In genomic region chr19:54521860-54522513, GRCh38 we compare ENCODE assay signal across 29 cellular contexts. TPM values are rescaled to one million over a fixed set of nuclear protein-coding genes. Genes with fewer than 3 reads are reported as not detected.
DNase-seq lines count a peak whose midpoint lies in the region; ATAC-seq, FAIRE-seq and TF ChIP-seq lines count a peak whose summit lies in the region.
"Had no signal": no experiment of that assay in that cellular context is flagged by ENCODE, and none has a peak within 500 bp of the region (broad histone marks: within the 10 kb centered on the region; RNA-seq: fewer than 3 reads in every experiment).

No MANE protein-coding gene starts in this region.

- 58 to 69% methylated on average over 6 of the region's 6 CpGs for WGBS in pancreas, 2 donors

- H3K4me1 ChIP-seq in pancreas = no peaks in the 10 kb centered on the region
- H3K4me1 ChIP-seq: adrenal gland, colonic mucosa, esophagus squamous epithelium, gastrocnemius medialis, neural progenitor cell, prostate gland, vagina had no signal

- intact Hi-C loops in activated naive CD4-positive, alpha-beta T cell treated with anti-CD3 and anti-CD28 coated beads for 36 hours (cut with micrococcal nuclease) = loop anchor here (5.0 kb wide), 2 partner anchors 40 to 145 kb away; no protein-coding TSS in a partner anchor
- intact Hi-C loops in pancreas (cut with DNase I) = no loop called here

- CTCF ChIA-PET in activated naive CD4-positive, alpha-beta T cell treated with anti-CD3 and anti-CD28 coated beads for 36 hours (lab: Charles Lee) = no interaction called here

- POLR2A ChIA-PET in activated naive CD8-positive, alpha-beta T cell treated with anti-CD3 and anti-CD28 coated beads, Interleukin-2, amount 10 ng/mL, durations not matched to agents 7 days and 5 days (lab: Charles Lee) = no interaction called here

- H3K27ac ChIP-seq in pancreas = no peak overlapping the region
- H3K27ac ChIP-seq: adrenal gland, brain microvascular endothelial cell, colonic mucosa, esophagus squamous epithelium, gastrocnemius medialis, neural progenitor cell, PC-9, prostate gland, vagina had no signal

- H3K27me3 Mint-ChIP-seq in activated naive CD4-positive, alpha-beta T cell treated with anti-CD3 and anti-CD28 coated beads for 36 hours (ENCODE audit: low read depth) = peaks cover 2% of the 10 kb centered on the region
- peaks cover 5% of the 10 kb centered on the region for H3K27me3 Mint-ChIP-seq in activated naive CD8-positive, alpha-beta T cell treated with anti-CD3 and anti-CD28 coated beads, Interleukin-2, amount 10 ng/mL, durations not matched to agents 7 days and 5 days
- peaks cover 39 to 44% of the 10 kb centered on the region in 2 donors for H3K27me3 Mint-ChIP-seq in stimulated activated naive B cell treated with anti-CD40 and anti-IgM and Interleukin-4, amounts not matched to agents 10 μg/mL and 1 μg/mL and 100 μg/mL, for 72 hours

- no peaks in the 10 kb centered on the region for H3K27me3 ChIP-seq in pancreas
- H3K27me3 ChIP-seq: brain microvascular endothelial cell, colonic mucosa, gastrocnemius medialis, neural progenitor cell, vagina had no signal

- H3K4me3 Mint-ChIP-seq in activated naive CD4-positive, alpha-beta T cell treated with anti-CD3 and anti-CD28 coated beads for 36 hours = peak overlapping the region; percentile 48
- H3K4me3 Mint-ChIP-seq in activated naive CD8-positive, alpha-beta T cell treated with anti-CD3 and anti-CD28 coated beads, Interleukin-2, amount 10 ng/mL, durations not matched to agents 7 days and 5 days = peak overlapping the region; percentile 73
- H3K4me3 Mint-ChIP-seq in stimulated activated naive B cell treated with anti-CD40 and anti-IgM and Interleukin-4, amounts not matched to agents 10 μg/mL and 1 μg/mL and 100 μg/mL, for 72 hours = peak overlapping the region; percentile 21 to 66
- H3K4me3 Mint-ChIP-seq: neural progenitor cell had no signal

- ATAC-seq in HG03354 (IDR thresholded peaks at IDR 0.05; ENCODE audit: poor library complexity, severe bottlenecking, unreplicated experiment) (peak; percentile 36), pancreas (no peak), GM21576 (IDR thresholded peaks at IDR 0.05; ENCODE audit: unreplicated experiment) (no peak)
- ATAC-seq in activated naive CD8-positive, alpha-beta T cell treated with anti-CD3 and anti-CD28 coated beads, Interleukin-2, amount 10 ng/mL, durations not matched to agents 7 days and 5 days (ENCODE audit: low read depth) = no peak
- peak; percentile 1 to 6 for ATAC-seq in stimulated activated naive B cell treated with anti-CD40 and anti-IgM and Interleukin-4, amounts not matched to agents 10 μg/mL and 1 μg/mL and 100 μg/mL, for 72 hours (replicated peaks)
- ATAC-seq: effector memory CD8-positive, alpha-beta T cell; gastrocnemius medialis; HepG2 had no signal

- H3K27ac Mint-ChIP-seq in activated naive CD4-positive, alpha-beta T cell treated with anti-CD3 and anti-CD28 coated beads for 36 hours = peak overlapping the region; percentile 88
- peak overlapping the region; percentile 76 for H3K27ac Mint-ChIP-seq in activated naive CD8-positive, alpha-beta T cell treated with anti-CD3 and anti-CD28 coated beads, Interleukin-2, amount 10 ng/mL, durations not matched to agents 7 days and 5 days
- no peak overlapping the region for H3K27ac Mint-ChIP-seq in stimulated activated naive B cell treated with anti-CD40 and anti-IgM and Interleukin-4, amounts not matched to agents 10 μg/mL and 1 μg/mL and 100 μg/mL, for 72 hours
- H3K27ac Mint-ChIP-seq: CD4-positive, CD25-positive, alpha-beta regulatory T cell; effector memory CD8-positive, alpha-beta T cell; neural progenitor cell had no signal

- no peak for DNase-seq in activated naive CD4-positive, alpha-beta T cell treated with anti-CD3 and anti-CD28 coated beads for 36 hours
- DNase-seq in activated naive CD4-positive, alpha-beta T cell treated with anti-CD3 and anti-CD28 coated beads, Interleukin-2, amount 50 U/mL, for 16 hours = no peak
- no peak for DNase-seq in activated naive CD8-positive, alpha-beta T cell treated with anti-CD3 and anti-CD28 coated beads, Interleukin-2, amount 10 ng/mL, durations not matched to agents 7 days and 5 days
- DNase-seq in stimulated activated naive B cell treated with anti-CD40 and anti-IgM and Interleukin-4, amounts not matched to agents 10 μg/mL and 1 μg/mL and 100 μg/mL, for 72 hours = no peak
- DNase-seq in pancreas (no peak), Ammon's horn (ENCODE audit: low spot score) (no peak)
- DNase-seq: adrenal gland; brain microvascular endothelial cell; CD4-positive, CD25-positive, alpha-beta regulatory T cell; colonic mucosa; effector memory CD8-positive, alpha-beta T cell; esophagus squamous epithelium; gastrocnemius medialis; islet precursor cell; NCI-H1092; NCI-H1930; NCI-H345 had no signal

- peaks cover 59% of the 10 kb centered on the region for H3K4me1 Mint-ChIP-seq in activated naive CD4-positive, alpha-beta T cell treated with anti-CD3 and anti-CD28 coated beads for 36 hours (ENCODE audit: low read depth)
- peaks cover 50% of the 10 kb centered on the region for H3K4me1 Mint-ChIP-seq in activated naive CD8-positive, alpha-beta T cell treated with anti-CD3 and anti-CD28 coated beads, Interleukin-2, amount 10 ng/mL, durations not matched to agents 7 days and 5 days
- H3K4me1 Mint-ChIP-seq in stimulated activated naive B cell treated with anti-CD40 and anti-IgM and Interleukin-4, amounts not matched to agents 10 μg/mL and 1 μg/mL and 100 μg/mL, for 72 hours = peaks cover 41 to 48% of the 10 kb centered on the region in 2 donors
- H3K4me1 Mint-ChIP-seq: neural progenitor cell had no signal

- TF ChIP-seq CTCF in pancreas (IDR thresholded peaks at IDR 0.05) = no peak

- peaks cover 2% of the 10 kb centered on the region for H3K9me3 Mint-ChIP-seq in activated naive CD4-positive, alpha-beta T cell treated with anti-CD3 and anti-CD28 coated beads for 36 hours
- H3K9me3 Mint-ChIP-seq in activated naive CD8-positive, alpha-beta T cell treated with anti-CD3 and anti-CD28 coated beads, Interleukin-2, amount 10 ng/mL, durations not matched to agents 7 days and 5 days = peaks cover 3% of the 10 kb centered on the region
- peaks cover 0 to 2% of the 10 kb centered on the region in 2 donors for H3K9me3 Mint-ChIP-seq in stimulated activated naive B cell treated with anti-CD40 and anti-IgM and Interleukin-4, amounts not matched to agents 10 μg/mL and 1 μg/mL and 100 μg/mL, for 72 hours

- H3K4me3 ChIP-seq in pancreas = no peak overlapping the region
- H3K4me3 ChIP-seq: adrenal gland, colonic mucosa, esophagus squamous epithelium, gastrocnemius medialis, neural progenitor cell, PC-9, prostate gland, vagina had no signal

- no peaks in the 10 kb centered on the region for H3K9me3 ChIP-seq in pancreas
- H3K9me3 ChIP-seq: adrenal gland, colonic mucosa, esophagus squamous epithelium, gastrocnemius medialis, prostate gland, vagina had no signal

- no peaks in the 10 kb centered on the region for H3K36me3 ChIP-seq in pancreas
- H3K36me3 ChIP-seq: adrenal gland, brain microvascular endothelial cell, colonic mucosa, esophagus squamous epithelium, gastrocnemius medialis, neural progenitor cell, prostate gland, vagina had no signal

- peaks cover 1% of the 10 kb centered on the region for H3K36me3 Mint-ChIP-seq in activated naive CD4-positive, alpha-beta T cell treated with anti-CD3 and anti-CD28 coated beads for 36 hours (ENCODE audit: low read depth)
- no peaks in the 10 kb centered on the region for H3K36me3 Mint-ChIP-seq in activated naive CD8-positive, alpha-beta T cell treated with anti-CD3 and anti-CD28 coated beads, Interleukin-2, amount 10 ng/mL, durations not matched to agents 7 days and 5 days
- peaks cover 0 to 2% of the 10 kb centered on the region in 2 donors for H3K36me3 Mint-ChIP-seq in stimulated activated naive B cell treated with anti-CD40 and anti-IgM and Interleukin-4, amounts not matched to agents 10 μg/mL and 1 μg/mL and 100 μg/mL, for 72 hours
- H3K36me3 Mint-ChIP-seq: CD4-positive, CD25-positive, alpha-beta regulatory T cell; neural progenitor cell had no signal

- no peak for FAIRE-seq in pancreas (lab: Jason Lieb, UNC)
- FAIRE-seq: HepG2 had no signal

RNA-seq across cellular contexts. Expression of gene LAIR2, which starts 19.4 kb away (rescaled TPM):
- under 1 TPM; 0.45 to 0.69 TPM for total RNA-seq in activated naive CD4-positive, alpha-beta T cell treated with anti-CD3 and anti-CD28 coated beads for 36 hours
- under 1 TPM in 1 of 2 experiments, not detected in 1; 0.62 TPM for total RNA-seq in activated naive CD8-positive, alpha-beta T cell treated with anti-CD3 and anti-CD28 coated beads, Interleukin-2, amount 10 ng/mL, durations not matched to agents 7 days and 5 days
- not detected for total RNA-seq in pancreas
- polyA plus RNA-seq in pancreas = not detected
- total RNA-seq: esophagus squamous epithelium, G401, gastrocnemius medialis, LHCN-M2, PC-9, prostate gland, temporal lobe, vagina had no signal
- polyA plus RNA-seq: adrenal gland, AG04450 had no signal

RNA-seq across cellular contexts. Expression of gene CDC42EP5, which starts 48.9 kb away (rescaled TPM):
- not detected for total RNA-seq in activated naive CD4-positive, alpha-beta T cell treated with anti-CD3 and anti-CD28 coated beads for 36 hours
- total RNA-seq in activated naive CD8-positive, alpha-beta T cell treated with anti-CD3 and anti-CD28 coated beads, Interleukin-2, amount 10 ng/mL, durations not matched to agents 7 days and 5 days = not detected
- 10 to 100 TPM in 4 of 6 donors, 1 to 10 TPM in 2; 8.2 to 48.0 (median 20.4) TPM for total RNA-seq in pancreas
- 10 to 100 TPM in 1 of 2 donors, 1 to 10 TPM in 1; 7.5 to 15.1 TPM for polyA plus RNA-seq in pancreas
- total RNA-seq: CD4-positive, CD25-positive, alpha-beta regulatory T cell; mononuclear cell had no signal
- polyA plus RNA-seq: CD4-positive, CD25-positive, alpha-beta regulatory T cell had no signal

RNA-seq across cellular contexts. Expression of gene LILRA2, which starts 51.6 kb away (rescaled TPM):
- not detected for total RNA-seq in activated naive CD4-positive, alpha-beta T cell treated with anti-CD3 and anti-CD28 coated beads for 36 hours
- under 1 TPM in 1 of 2 experiments, not detected in 1; 0.65 TPM for total RNA-seq in activated naive CD8-positive, alpha-beta T cell treated with anti-CD3 and anti-CD28 coated beads, Interleukin-2, amount 10 ng/mL, durations not matched to agents 7 days and 5 days
- 1 to 10 TPM in 3 of 6 donors, under 1 TPM in 3; 0.19 to 4.2 (median 0.89) TPM for total RNA-seq in pancreas
- polyA plus RNA-seq in pancreas = under 1 TPM; 0.42 to 0.47 TPM
- total RNA-seq: CD4-positive, CD25-positive, alpha-beta regulatory T cell; G401; HepG2; LHCN-M2; PC-9; temporal lobe; vagina had no signal
- polyA plus RNA-seq: AG04450 had no signal

RNA-seq across cellular contexts. Expression of gene LENG9, which starts 58.4 kb away (rescaled TPM):
- total RNA-seq in activated naive CD4-positive, alpha-beta T cell treated with anti-CD3 and anti-CD28 coated beads for 36 hours = 1 to 10 TPM; 5.7 to 7.1 TPM
- 1 to 10 TPM; 6.2 to 7.0 TPM for total RNA-seq in activated naive CD8-positive, alpha-beta T cell treated with anti-CD3 and anti-CD28 coated beads, Interleukin-2, amount 10 ng/mL, durations not matched to agents 7 days and 5 days
- 10 to 100 TPM in 5 of 6 donors, 1 to 10 TPM in 1; 8.6 to 23.4 (median 16.9) TPM for total RNA-seq in pancreas
- polyA plus RNA-seq in pancreas = 10 to 100 TPM in 1 of 2 donors, 1 to 10 TPM in 1; 4.2 to 12.1 TPM

Comparison
In these comparisons a context has a peak if more than half of its experiments do, and no peak if none do; other contexts are left out.
1. ATAC-seq: peak in HG03354 (single experiment) and stimulated activated naive B cell treated with anti-CD40 and anti-IgM and Interleukin-4, amounts not matched to agents 10 μg/mL and 1 μg/mL and 100 μg/mL, for 72 hours (2 of 2); none in activated naive CD8-positive, alpha-beta T cell treated with anti-CD3 and anti-CD28 coated beads, Interleukin-2, amount 10 ng/mL, durations not matched to agents 7 days and 5 days (single experiment), pancreas (0 of 4) and GM21576 (single experiment).
2. RNA of gene CDC42EP5, which starts 48.9 kb away (total RNA-seq): 8.2 to 48.0 TPM in pancreas; not detected in activated naive CD4-positive, alpha-beta T cell treated with anti-CD3 and anti-CD28 coated beads for 36 hours and not detected in activated naive CD8-positive, alpha-beta T cell treated with anti-CD3 and anti-CD28 coated beads, Interleukin-2, amount 10 ng/mL, durations not matched to agents 7 days and 5 days; every median in the first group is over 4 times any median in the second.
3. Peak in every context shown above with its lines, with median percentiles within 50 percentile points of each other: H3K4me3 Mint-ChIP-seq.